ENCODE assay signal across 9 cellular contexts in the genomic region with DNA sequence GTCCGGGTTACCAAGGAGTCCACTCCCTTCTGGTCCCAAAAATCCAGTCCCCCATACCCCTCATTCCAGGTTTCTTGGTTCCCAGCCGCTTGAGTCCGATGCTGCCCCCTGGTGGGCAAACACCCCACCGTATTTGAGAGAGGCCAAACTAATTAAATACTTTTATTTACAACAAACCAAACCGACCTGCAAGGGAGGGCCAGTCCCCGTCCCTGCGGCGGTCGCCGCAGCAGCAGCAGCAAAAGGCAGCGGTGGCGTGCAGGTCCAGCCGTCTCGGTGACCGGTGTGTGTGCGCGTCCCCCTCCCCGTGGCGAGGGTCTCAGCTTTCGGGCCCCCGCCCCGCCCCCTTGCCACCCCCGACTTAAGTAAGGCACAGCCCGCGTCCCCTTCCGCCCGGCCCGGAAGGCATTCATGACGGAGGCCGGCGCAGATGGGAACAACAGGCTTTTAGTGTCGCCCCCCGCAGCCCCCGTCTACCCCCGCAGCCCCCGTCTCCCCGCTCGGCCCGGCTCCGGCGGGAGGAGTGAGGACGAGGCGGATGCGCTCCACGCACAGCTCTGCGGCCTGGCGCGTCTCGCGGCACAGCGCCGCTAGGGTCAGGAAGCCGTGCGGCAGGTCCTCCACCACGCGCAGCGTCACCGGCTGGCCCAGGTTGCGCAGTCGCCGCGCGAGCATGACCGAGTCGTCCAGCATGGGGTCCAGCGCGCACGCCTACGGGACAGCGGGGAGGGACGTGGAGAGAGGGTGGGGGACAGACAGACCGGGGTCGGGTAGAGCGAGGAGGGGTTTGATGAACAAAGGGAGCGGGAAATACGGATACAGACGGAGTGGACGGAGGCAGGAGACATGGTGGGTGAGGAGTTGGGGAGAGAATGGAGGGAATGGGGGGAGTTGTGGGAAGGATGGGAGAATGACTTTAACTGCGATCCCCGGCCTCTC. TPM values are rescaled to one million over a fixed set of nuclear protein-coding genes. Genes with fewer than 3 reads are reported as not detected.
A peak's percentile ranks its signal among the peaks of the same experiment; 100 is the strongest.
DNase-seq lines count a peak whose midpoint lies in the region; ATAC-seq and TF ChIP-seq lines count a peak whose summit lies in the region.
"Had no signal": no experiment of that assay in that cellular context is flagged by ENCODE, and none has a peak within 500 bp of the region (broad histone marks: within the 10 kb centered on the region; RNA-seq: fewer than 3 reads in every experiment).

No MANE protein-coding gene starts in this region.

- no peak overlapping the region for H2AFZ ChIP-seq in PC-9

- intact Hi-C loops in CD4-positive, alpha-beta T cell (cut with DNase I, micrococcal nuclease): loop anchor here (1.0 to 10.0 kb wide), 2 partner anchors 287 to 293 kb away; no protein-coding TSS in a partner anchor
- intact Hi-C loops in PC-9 (cut with micrococcal nuclease; ENCODE audit: unreplicated experiment): no loop called here

- TF ChIP-seq CTCF in CD4-positive, alpha-beta T cell (IDR thresholded peaks at IDR 0.05): peak; percentile 77
- TF ChIP-seq CTCF in PC-9 (conservative IDR thresholded peaks at IDR 0.05): peak; percentile 91
- peak; percentile 75 for TF ChIP-seq CTCF in fibroblast of mammary gland (conservative IDR thresholded peaks at IDR 0.05; ENCODE audit: control insufficient read depth, insufficient read depth, low read depth, low read length)

- no peak overlapping the region for H3K4me3 ChIP-seq in PC-9
- peak overlapping the region; percentile 42 for H3K4me3 ChIP-seq in fibroblast of mammary gland (ENCODE audit: control insufficient read depth, low read depth, low read length)

- no peaks in the 10 kb centered on the region for H3K9me3 Mint-ChIP-seq in CD4-positive, alpha-beta T cell
- no peaks in the 10 kb centered on the region for H3K9me3 Mint-ChIP-seq in activated T-helper 17 cell treated with anti-CD3 and anti-CD28 coated beads, Interleukin-2, amount 50 U/mL, for 72 hours
- H3K9me3 Mint-ChIP-seq in naive thymus-derived CD8-positive, alpha-beta T cell: no peaks in the 10 kb centered on the region
- H3K9me3 Mint-ChIP-seq in stimulated activated memory B cell treated with anti-CD40 and anti-IgM and Interleukin-4, amounts not matched to agents 10 μg/mL and 1 μg/mL and 100 μg/mL, for 72 hours: no peaks in the 10 kb centered on the region

- H3K4me3 Mint-ChIP-seq in CD4-positive, alpha-beta T cell: peak overlapping the region; percentile 90
- H3K4me3 Mint-ChIP-seq in activated T-helper 17 cell treated with anti-CD3 and anti-CD28 coated beads, Interleukin-2, amount 50 U/mL, for 72 hours: peak overlapping the region; percentile 73
- H3K4me3 Mint-ChIP-seq in naive thymus-derived CD8-positive, alpha-beta T cell: peak overlapping the region; percentile 81 to 91 (median 84)
- peak overlapping the region; percentile 85 for H3K4me3 Mint-ChIP-seq in stimulated activated memory B cell treated with anti-CD40 and anti-IgM and Interleukin-4, amounts not matched to agents 10 μg/mL and 1 μg/mL and 100 μg/mL, for 72 hours

- H3K36me3 Mint-ChIP-seq in CD4-positive, alpha-beta T cell (ENCODE audit: low read depth): peaks cover 11% of the 10 kb centered on the region
- H3K36me3 Mint-ChIP-seq in activated T-helper 17 cell treated with anti-CD3 and anti-CD28 coated beads, Interleukin-2, amount 50 U/mL, for 72 hours (ENCODE audit: low read depth): peaks cover 10% of the 10 kb centered on the region
- peaks cover 0 to 18% (median 0%) of the 10 kb centered on the region in 3 donors for H3K36me3 Mint-ChIP-seq in naive thymus-derived CD8-positive, alpha-beta T cell
- peaks cover 15% of the 10 kb centered on the region for H3K36me3 Mint-ChIP-seq in stimulated activated memory B cell treated with anti-CD40 and anti-IgM and Interleukin-4, amounts not matched to agents 10 μg/mL and 1 μg/mL and 100 μg/mL, for 72 hours

- H3K27me3 ChIP-seq in CD4-positive, alpha-beta T cell (ENCODE audit: control insufficient read depth, insufficient read depth, low read length): no peaks in the 10 kb centered on the region
- no peaks in the 10 kb centered on the region for H3K27me3 ChIP-seq in PC-9 (ENCODE audit: insufficient read depth, low read depth)

- H3K27ac Mint-ChIP-seq in CD4-positive, alpha-beta T cell: peak overlapping the region; percentile 75
- no peak overlapping the region for H3K27ac Mint-ChIP-seq in activated T-helper 17 cell treated with anti-CD3 and anti-CD28 coated beads, Interleukin-2, amount 50 U/mL, for 72 hours
- H3K27ac Mint-ChIP-seq in naive thymus-derived CD8-positive, alpha-beta T cell: peak overlapping the region; percentile 53 to 91 (median 86)
- peak overlapping the region; percentile 69 for H3K27ac Mint-ChIP-seq in stimulated activated memory B cell treated with anti-CD40 and anti-IgM and Interleukin-4, amounts not matched to agents 10 μg/mL and 1 μg/mL and 100 μg/mL, for 72 hours

- ATAC-seq in CD4-positive, alpha-beta T cell (ENCODE audit: poor library complexity): peak; percentile 68
- peak; percentile 55 for ATAC-seq in activated T-helper 17 cell treated with anti-CD3 and anti-CD28 coated beads, Interleukin-2, amount 50 U/mL, for 72 hours (replicated peaks)
- ATAC-seq in naive thymus-derived CD8-positive, alpha-beta T cell: peak; percentile 77 to 85
- ATAC-seq in stimulated activated memory B cell treated with anti-CD40 and anti-IgM and Interleukin-4, amounts not matched to agents 10 μg/mL and 1 μg/mL and 100 μg/mL, for 72 hours: peak; percentile 70
- ATAC-seq in GM21526 (IDR thresholded peaks at IDR 0.05; ENCODE audit: low FRiP score, unreplicated experiment): no peak

- peaks cover 14% of the 10 kb centered on the region; the same call in 1 of the 2 replicates for H3F3A ChIP-seq in PC-9 (ENCODE audit: insufficient read depth, low read depth)

- no peaks in the 10 kb centered on the region for H3K9me2 ChIP-seq in PC-9 (ENCODE audit: insufficient read depth)

- peak; percentile 63 to 82 (median 68) for DNase-seq in CD4-positive, alpha-beta T cell
- DNase-seq in HT-29 (ENCODE audit: low spot score) (peak; percentile 94), PC-9 (peak; percentile 38 to 59), fibroblast of mammary gland (ENCODE audit: low read depth) (peak; percentile 77)
- peak; percentile 45 to 85 (median 68) for DNase-seq in naive thymus-derived CD8-positive, alpha-beta T cell

- no peak overlapping the region for H3K4me2 ChIP-seq in PC-9

- H3K4me1 ChIP-seq in PC-9 (replicated peaks; ENCODE audit: insufficient read depth): peaks cover 8% of the 10 kb centered on the region

- no peaks in the 10 kb centered on the region for H3K36me3 ChIP-seq in PC-9 (ENCODE audit: low read depth)

- peak overlapping the region; percentile 40 for H3K27ac ChIP-seq in CD4-positive, alpha-beta T cell (ENCODE audit: low read depth, low read length)
- H3K27ac ChIP-seq in PC-9: no peak overlapping the region

- H3K9me3 ChIP-seq in CD4-positive, alpha-beta T cell (ENCODE audit: control insufficient read depth, low read length): no peaks in the 10 kb centered on the region
- no peaks in the 10 kb centered on the region for H3K9me3 ChIP-seq in PC-9 (ENCODE audit: insufficient read depth, low read depth)

- H3K27me3 Mint-ChIP-seq in CD4-positive, alpha-beta T cell: no peaks in the 10 kb centered on the region
- no peaks in the 10 kb centered on the region for H3K27me3 Mint-ChIP-seq in activated T-helper 17 cell treated with anti-CD3 and anti-CD28 coated beads, Interleukin-2, amount 50 U/mL, for 72 hours
- H3K27me3 Mint-ChIP-seq in naive thymus-derived CD8-positive, alpha-beta T cell: no peaks in the 10 kb centered on the region
- H3K27me3 Mint-ChIP-seq in stimulated activated memory B cell treated with anti-CD40 and anti-IgM and Interleukin-4, amounts not matched to agents 10 μg/mL and 1 μg/mL and 100 μg/mL, for 72 hours: no peaks in the 10 kb centered on the region

- H3K4me1 Mint-ChIP-seq in CD4-positive, alpha-beta T cell (ENCODE audit: low read depth): peaks cover 46% of the 10 kb centered on the region
- H3K4me1 Mint-ChIP-seq in activated T-helper 17 cell treated with anti-CD3 and anti-CD28 coated beads, Interleukin-2, amount 50 U/mL, for 72 hours: peaks cover 20% of the 10 kb centered on the region
- peaks cover 30 to 57% (median 42%) of the 10 kb centered on the region in 4 donors for H3K4me1 Mint-ChIP-seq in naive thymus-derived CD8-positive, alpha-beta T cell
- peaks cover 51% of the 10 kb centered on the region for H3K4me1 Mint-ChIP-seq in stimulated activated memory B cell treated with anti-CD40 and anti-IgM and Interleukin-4, amounts not matched to agents 10 μg/mL and 1 μg/mL and 100 μg/mL, for 72 hours

- H4K20me1 ChIP-seq in PC-9 (ENCODE audit: insufficient read depth): no peaks in the 10 kb centered on the region

- peaks cover 12% of the 10 kb centered on the region for H3K79me2 ChIP-seq in PC-9 (ENCODE audit: low read depth)

- POLR2A ChIA-PET in CD4-positive, alpha-beta T cell (lab: Charles Lee): interaction anchor here (0.6 to 1.9 kb wide), 4 partner anchors 22 to 269 kb away, joined by 3 to 9 read pairs (median 4); partner anchors contain the start of gene POU2F2
- POLR2A ChIA-PET in PC-9 (lab: Charles Lee; ENCODE audit: unreplicated experiment): interaction anchor here (0.6 kb wide), 1 partner anchor 47 kb away, joined by 3 read pairs; no protein-coding TSS in a partner anchor
- POLR2A ChIA-PET in naive thymus-derived CD8-positive, alpha-beta T cell (lab: Charles Lee): interaction anchor here (0.6 to 1.8 kb wide), 12 partner anchors 15 to 1670 kb away, joined by 3 to 7 read pairs (median 4); partner anchors contain the start of gene PRR19

- CTCF ChIA-PET in CD4-positive, alpha-beta T cell (lab: Charles Lee): interaction anchor here (0.8 to 2.1 kb wide), 8 partner anchors 14 to 300 kb away, joined by 3 to 16 read pairs (median 3); no protein-coding TSS in a partner anchor
- CTCF ChIA-PET in PC-9 (lab: Charles Lee): no interaction called here

- no TSS peak for BruUV-seq in PC-9 (replicated peaks; lab: Mats Ljungman, UMichigan)

RNA-seq across cellular contexts. Expression of gene CNFN, which starts 11.5 kb away (rescaled TPM):
- total RNA-seq in CD4-positive, alpha-beta T cell: not detected
- total RNA-seq in HT-29 (2014; rRNA removed; shearing (Covaris generic)): 4.3 and 6.6 TPM in 2 replicates
- total RNA-seq in PC-9 (2021): 4.9 and 7.8 TPM in 2 replicates
- total RNA-seq in activated T-helper 17 cell treated with anti-CD3 and anti-CD28 coated beads, Interleukin-2, amount 50 U/mL, for 72 hours: under 1 TPM in 1 of 2 donors, not detected in 1; 0.54 TPM
- total RNA-seq in naive thymus-derived CD8-positive, alpha-beta T cell: not detected
- under 1 TPM; 0.44 to 0.88 (median 0.68) TPM for polyA plus RNA-seq in naive thymus-derived CD8-positive, alpha-beta T cell
- total RNA-seq: activated CD8-positive, alpha-beta memory T cell treated with anti-CD3 and anti-CD28 coated beads for 36 hours had no signal

RNA-seq across cellular contexts. Expression of gene LIPE, which starts 25.6 kb away (rescaled TPM):
- 1 to 10 TPM; 7.6 to 8.2 TPM for total RNA-seq in CD4-positive, alpha-beta T cell
- 88.7 and 91.3 TPM in 2 replicates for total RNA-seq in HT-29 (2014; rRNA removed; shearing (Covaris generic))
- 10.7 and 12.7 TPM in 2 replicates for total RNA-seq in PC-9 (2021)
- 10 to 100 TPM; 12.5 to 25.5 TPM for total RNA-seq in activated T-helper 17 cell treated with anti-CD3 and anti-CD28 coated beads, Interleukin-2, amount 50 U/mL, for 72 hours
- total RNA-seq in naive thymus-derived CD8-positive, alpha-beta T cell: 10 to 100 TPM; 29.5 TPM
- polyA plus RNA-seq in naive thymus-derived CD8-positive, alpha-beta T cell: 1 to 10 TPM; 4.2 to 9.6 (median 8.0) TPM

RNA-seq across cellular contexts. Expression of gene CXCL17, which starts 41.1 kb away (rescaled TPM):
- not detected for total RNA-seq in CD4-positive, alpha-beta T cell
- total RNA-seq in HT-29 (2014; rRNA removed; shearing (Covaris generic)): 0.61 TPM in 1 of 2 replicates, not detected in the other
- 0.41 TPM in 1 of 2 replicates, not detected in the other for total RNA-seq in PC-9 (2021)
- total RNA-seq in activated T-helper 17 cell treated with anti-CD3 and anti-CD28 coated beads, Interleukin-2, amount 50 U/mL, for 72 hours: not detected
- total RNA-seq in naive thymus-derived CD8-positive, alpha-beta T cell: not detected
- polyA plus RNA-seq in naive thymus-derived CD8-positive, alpha-beta T cell: not detected
- total RNA-seq: activated CD8-positive, alpha-beta memory T cell treated with anti-CD3 and anti-CD28 coated beads for 36 hours had no signal
